1 cellular context compared by ENCODE assay signal in the genomic region with DNA sequence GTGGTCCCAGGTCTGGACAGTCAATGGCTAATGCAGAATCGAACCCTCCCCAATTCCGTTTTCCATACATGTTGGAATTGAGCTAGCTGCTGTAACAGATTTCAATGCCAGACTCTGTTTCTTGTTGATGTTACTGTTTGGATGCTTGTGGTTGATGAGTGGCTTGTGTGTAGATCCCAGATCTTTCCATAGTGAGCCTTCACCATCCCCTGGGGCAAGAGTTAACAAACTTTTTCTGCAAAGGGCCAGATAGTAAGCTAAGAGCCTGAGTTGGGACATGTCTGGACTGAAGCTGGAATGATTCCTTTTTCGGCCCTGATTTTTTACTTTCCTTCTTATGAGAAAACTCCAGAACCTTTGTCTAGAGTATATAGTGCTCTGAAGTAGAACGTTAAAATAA.
TF ChIP-seq lines count a peak whose summit lies in the region.

No MANE protein-coding gene starts in this region.

TF ChIP-seq in IMR-90, 13 proteins besides CTCF, POLR2A, EP300 and RAD21:
- TF ChIP-seq, protein P1, sequence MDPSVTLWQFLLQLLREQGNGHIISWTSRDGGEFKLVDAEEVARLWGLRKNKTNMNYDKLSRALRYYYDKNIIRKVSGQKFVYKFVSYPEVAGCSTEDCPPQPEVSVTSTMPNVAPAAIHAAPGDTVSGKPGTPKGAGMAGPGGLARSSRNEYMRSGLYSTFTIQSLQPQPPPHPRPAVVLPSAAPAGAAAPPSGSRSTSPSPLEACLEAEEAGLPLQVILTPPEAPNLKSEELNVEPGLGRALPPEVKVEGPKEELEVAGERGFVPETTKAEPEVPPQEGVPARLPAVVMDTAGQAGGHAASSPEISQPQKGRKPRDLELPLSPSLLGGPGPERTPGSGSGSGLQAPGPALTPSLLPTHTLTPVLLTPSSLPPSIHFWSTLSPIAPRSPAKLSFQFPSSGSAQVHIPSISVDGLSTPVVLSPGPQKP (IDR thresholded peaks at IDR 0.05; ENCODE audit: borderline replicate concordance, low read depth, low read length) = no peak
- TF ChIP-seq MXI1 (IDR thresholded peaks at IDR 0.05; ENCODE audit: borderline replicate concordance, low read depth, low read length) (no peak), CEBPB (IDR thresholded peaks at IDR 0.05; ENCODE audit: low read depth, low read length) (no peak), RFX5 (IDR thresholded peaks at IDR 0.05; ENCODE audit: low read depth, low read length) (no peak), RCOR1 (IDR thresholded peaks at IDR 0.05; ENCODE audit: insufficient replicate concordance, low read length) (no peak), BHLHE40 (IDR thresholded peaks at IDR 0.05; ENCODE audit: low read depth, low read length) (no peak), NFE2L2 (IDR thresholded peaks at IDR 0.05; ENCODE audit: low read depth, low read length) (no peak), CHD1 (IDR thresholded peaks at IDR 0.05; ENCODE audit: low read depth, low read length) (no peak), MAFK (IDR thresholded peaks at IDR 0.05; ENCODE audit: low read depth, low read length) (no peak), FOS (IDR thresholded peaks at IDR 0.05; ENCODE audit: low read depth, low read length) (no peak), SMC3 (IDR thresholded peaks at IDR 0.05; ENCODE audit: low read depth, low read length) (no peak), MAZ (IDR thresholded peaks at IDR 0.05; ENCODE audit: borderline replicate concordance, low read depth, low read length) (no peak)
- TF ChIP-seq, protein P2, sequence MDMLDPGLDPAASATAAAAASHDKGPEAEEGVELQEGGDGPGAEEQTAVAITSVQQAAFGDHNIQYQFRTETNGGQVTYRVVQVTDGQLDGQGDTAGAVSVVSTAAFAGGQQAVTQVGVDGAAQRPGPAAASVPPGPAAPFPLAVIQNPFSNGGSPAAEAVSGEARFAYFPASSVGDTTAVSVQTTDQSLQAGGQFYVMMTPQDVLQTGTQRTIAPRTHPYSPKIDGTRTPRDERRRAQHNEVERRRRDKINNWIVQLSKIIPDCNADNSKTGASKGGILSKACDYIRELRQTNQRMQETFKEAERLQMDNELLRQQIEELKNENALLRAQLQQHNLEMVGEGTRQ (IDR thresholded peaks at IDR 0.05; ENCODE audit: low read depth, low read length) = no peak
